In the genomic region with DNA sequence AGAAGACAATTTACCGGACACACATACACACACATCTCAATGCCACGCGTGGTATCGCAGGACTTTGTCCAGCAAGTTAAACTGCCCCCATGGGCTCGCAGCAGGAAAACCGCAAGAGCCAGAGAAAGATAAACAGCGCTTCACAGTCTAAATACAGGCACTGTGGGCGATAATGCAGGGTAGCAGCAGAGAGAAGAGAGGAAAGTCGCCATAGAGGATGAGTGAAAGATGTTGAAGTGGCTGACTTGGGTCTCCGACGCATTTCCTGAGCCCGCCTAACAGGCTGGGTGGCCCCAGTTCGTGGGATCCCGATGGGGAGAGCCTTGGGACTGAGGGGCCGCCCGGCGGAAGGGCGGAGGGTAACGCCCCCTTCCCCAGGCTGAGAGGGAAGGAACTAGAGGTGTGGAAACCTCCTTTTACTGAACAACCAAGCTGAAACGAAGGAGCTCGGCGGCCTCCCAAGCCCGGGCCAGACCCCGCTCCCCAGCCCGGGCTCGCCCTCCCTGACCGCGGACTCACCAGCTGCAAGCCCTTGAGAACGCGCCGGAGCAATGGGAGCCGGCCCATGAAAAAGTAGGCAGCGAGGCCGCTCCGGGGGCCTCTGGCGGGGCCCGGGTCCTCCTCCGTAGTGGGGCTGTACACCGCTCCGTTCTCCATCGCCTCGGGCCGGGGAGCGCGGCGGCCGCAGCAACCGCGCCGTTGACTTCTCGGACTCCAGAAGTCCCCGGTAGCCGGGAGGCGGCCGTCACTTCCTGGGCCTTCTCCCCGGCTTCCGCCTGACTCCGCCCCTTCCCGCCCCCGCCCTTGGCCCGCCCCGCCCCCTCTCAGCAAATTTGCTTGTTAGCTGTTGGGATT, we compare ENCODE assay signal across 8 cellular contexts. TPM values are rescaled to one million over a fixed set of nuclear protein-coding genes. Genes with fewer than 3 reads are reported as not detected.
DNase-seq lines count a peak whose midpoint lies in the region; ATAC-seq and TF ChIP-seq lines count a peak whose summit lies in the region.

A gene with protein sequence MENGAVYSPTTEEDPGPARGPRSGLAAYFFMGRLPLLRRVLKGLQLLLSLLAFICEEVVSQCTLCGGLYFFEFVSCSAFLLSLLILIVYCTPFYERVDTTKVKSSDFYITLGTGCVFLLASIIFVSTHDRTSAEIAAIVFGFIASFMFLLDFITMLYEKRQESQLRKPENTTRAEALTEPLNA (minus strand): TSS at position 764 of the 855 bp plus-strand sequence. CDS start 107 bp downstream, at position 657.

- peaks cover 18% of the 10 kb centered on the region for H3K4me1 ChIP-seq in body of pancreas
- H3K4me1 ChIP-seq in gastrocnemius medialis: peaks cover 9 to 14% of the 10 kb centered on the region in 2 donors

- H3K4me3 ChIP-seq in body of pancreas (peak within 1 kb of the TSS; percentile 40 to 62), iPS-11a (ENCODE audit: low read depth, low read length) (peak within 1 kb of the TSS; percentile 85), gastrocnemius medialis (peak within 1 kb of the TSS; percentile 86 to 99 (median 93))

- peak; percentile 81 for ATAC-seq in GM18502 (IDR thresholded peaks at IDR 0.05; ENCODE audit: poor library complexity, unreplicated experiment)
- peak; percentile 84 for ATAC-seq in HG02759 (IDR thresholded peaks at IDR 0.05; ENCODE audit: unreplicated experiment)
- ATAC-seq in body of pancreas: peak; percentile 95
- peak; percentile 95 to 96 for ATAC-seq in gastrocnemius medialis

- H3K27me3 ChIP-seq in body of pancreas: no peaks in the 10 kb centered on the region
- H3K27me3 ChIP-seq in gastrocnemius medialis: no peaks in the 10 kb centered on the region

- TF ChIP-seq POLR2A in body of pancreas (IDR thresholded peaks at IDR 0.05) (peak; percentile 35 to 76 (median 72)), gastrocnemius medialis (IDR thresholded peaks at IDR 0.05) (peak; percentile 62 to 63)

- intact Hi-C loops in body of pancreas (cut with DNase I) (no loop called here), gastrocnemius medialis (cut with DNase I; ENCODE audit: low total_unique reads) (loop anchor here (2.0 kb wide), 2 partner anchors 68 to 182 kb away; a partner anchor contains a TSS)

- WGBS in body of pancreas, 2 donors: 0% methylated on average over 24 to 61 of the region's 62 CpGs

- H3K27ac ChIP-seq in body of pancreas (peak within 1 kb of the TSS; percentile 66 to 96 (median 88)), gastrocnemius medialis (peak within 1 kb of the TSS; percentile 91 to 94 (median 94))

- peak; percentile 72 for DNase-seq in NCI-H146 (lab: John Stamatoyannopoulos, UW)
- DNase-seq in UCSD-AML1 (lab: John Stamatoyannopoulos, UW; ENCODE audit: unreplicated experiment): peak; percentile 80
- DNase-seq in body of pancreas: peak; percentile 81 to 85 (median 84)
- peak; percentile 68 to 71 for DNase-seq in gastrocnemius medialis
- DNase-seq in NCI-H1694 (lab: John Stamatoyannopoulos, UW): no peak

- no peaks in the 10 kb centered on the region for H3K36me3 ChIP-seq in body of pancreas (replicated peaks in 1 of 2; ENCODE audit: insufficient read depth in 1 of 2, low read depth in 2 of 2)
- no peaks in the 10 kb centered on the region for H3K36me3 ChIP-seq in gastrocnemius medialis

- in situ Hi-C loops in gastrocnemius medialis (cut with MboI; ENCODE audit: low sequenced_read_pairs in 4 of 4): loop anchor here in 1 of 4 donors (10.0 kb wide), 1 partner anchor 162 kb away; no protein-coding TSS in a partner anchor

- H3K9me3 ChIP-seq in body of pancreas (no peaks in the 10 kb centered on the region), gastrocnemius medialis (no peaks in the 10 kb centered on the region)

- no peak for TF ChIP-seq CTCF in body of pancreas (IDR thresholded peaks at IDR 0.05)
- no peak for TF ChIP-seq CTCF in gastrocnemius medialis (IDR thresholded peaks at IDR 0.05 in 4 of 5, conservative IDR thresholded peaks at IDR 0.05 in 1 of 5)

RNA-seq across cellular contexts. Expression of the gene that starts here (rescaled TPM):
- 10 to 100 TPM; 20.2 to 40.9 TPM for total RNA-seq in body of pancreas
- 1 to 10 TPM; 3.7 to 8.8 (median 7.3) TPM for total RNA-seq in gastrocnemius medialis
